In the genomic region with DNA sequence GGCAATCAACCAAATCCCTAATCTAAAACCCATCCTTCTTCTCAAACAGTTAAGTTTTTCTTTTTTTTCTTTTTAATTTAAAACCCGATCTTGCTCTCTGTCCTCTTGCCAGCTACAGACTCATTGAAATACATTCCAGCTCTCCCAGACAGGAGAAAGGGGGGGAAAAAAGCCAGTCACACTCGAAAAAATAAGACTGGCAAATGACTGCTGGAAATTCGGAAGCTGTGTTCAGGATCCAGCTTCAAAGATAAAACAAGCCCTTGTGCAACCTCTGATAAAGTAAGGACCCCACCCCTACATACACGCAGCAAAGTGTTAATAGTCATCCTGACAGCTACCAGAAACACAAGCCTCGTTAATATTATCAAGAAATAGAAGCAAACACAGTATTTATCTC, we compare ENCODE assay signal across 20 cellular contexts. TPM values are rescaled to one million over a fixed set of nuclear protein-coding genes. Genes with fewer than 3 reads are reported as not detected.
DNase-seq lines count a peak whose midpoint lies in the region; ATAC-seq and TF ChIP-seq lines count a peak whose summit lies in the region.
"Had no signal": no experiment of that assay in that cellular context is flagged by ENCODE, and none has a peak within 500 bp of the region (broad histone marks: within the 10 kb centered on the region; RNA-seq: fewer than 3 reads in every experiment).

No MANE protein-coding gene starts in this region.

- H3K27me3 Mint-ChIP-seq in brain = peaks cover 3% of the 10 kb centered on the region
- H3K27me3 Mint-ChIP-seq: activated naive CD8-positive, alpha-beta T cell; central memory CD8-positive, alpha-beta T cell had no signal

- H2AFZ ChIP-seq in neuron (ENCODE audit: low read depth, low read length) = peak overlapping the region; percentile 73

- peaks cover 59% of the 10 kb centered on the region for H3K4me1 Mint-ChIP-seq in brain
- H3K4me1 Mint-ChIP-seq: central memory CD8-positive, alpha-beta T cell had no signal

- intact Hi-C loops in right cardiac atrium (cut with DNase I) (no loop called here), transverse colon (cut with DNase I; ENCODE audit: low total_unique reads) (no loop called here)

- DNase-seq in right cardiac atrium (no peak), transverse colon (no peak), NCI-H1105 (lab: John Stamatoyannopoulos, UW) (no peak)
- DNase-seq: activated T-cell treated with anti-CD3 and anti-CD28 coated beads, Interleukin-2, amount 50 U/mL, for 1 hour; COR-L47; GDM1; NCI-H1417 treated with DMSO at 0.1 percent for 48 hours; NCI-H2227 treated with DMSO at 0.1 percent for 48 hours; SHP77 treated with DMSO at 0.1 percent for 48 hours had no signal

- peak overlapping the region; percentile 83 to 93 (median 89) for H3K4me3 Mint-ChIP-seq in brain
- H3K4me3 Mint-ChIP-seq: activated naive CD8-positive, alpha-beta T cell; central memory CD8-positive, alpha-beta T cell had no signal

- no peak for TF ChIP-seq POLR2A in transverse colon (IDR thresholded peaks at IDR 0.05)

- peak in 1 of 2 donors; percentile 40 for ATAC-seq in right cardiac atrium
- no peak for ATAC-seq in HG03097 (IDR thresholded peaks at IDR 0.05; ENCODE audit: low FRiP score, unreplicated experiment)
- ATAC-seq in GM19395 (IDR thresholded peaks at IDR 0.05; ENCODE audit: unreplicated experiment) = no peak

- peaks cover 10% of the 10 kb centered on the region for H3K36me3 Mint-ChIP-seq in brain
- H3K36me3 Mint-ChIP-seq: activated naive CD8-positive, alpha-beta T cell had no signal

- H3K27ac ChIP-seq in HUES6 (ENCODE audit: low read depth, low read length) = peak overlapping the region; percentile 91
- H3K27ac ChIP-seq in right cardiac atrium (ENCODE audit: low read length) = no peak overlapping the region
- H3K27ac ChIP-seq in transverse colon = no peak overlapping the region
- H3K27ac ChIP-seq: HL-60, KMS-11 had no signal

- peak overlapping the region; percentile 68 to 98 (median 96) for H3K27ac Mint-ChIP-seq in brain
- H3K27ac Mint-ChIP-seq: activated naive CD8-positive, alpha-beta T cell had no signal

- H3K9me3 Mint-ChIP-seq in brain = peaks cover 0 to 7% (median 3%) of the 10 kb centered on the region in 5 experiments

- H3K9me3 ChIP-seq in HUES6 (ENCODE audit: control insufficient read depth, insufficient read depth, low read depth, low read length) (no peaks in the 10 kb centered on the region), right cardiac atrium (ENCODE audit: control insufficient read depth, low read length) (no peaks in the 10 kb centered on the region), neuron (ENCODE audit: low read length) (no peaks in the 10 kb centered on the region), transverse colon (no peaks in the 10 kb centered on the region)

- H3K4me3 ChIP-seq in HUES6 (ENCODE audit: low read depth, low read length) (peak overlapping the region; percentile 49), right cardiac atrium (ENCODE audit: low read length) (peak overlapping the region; percentile 35), neuron (ENCODE audit: low read length) (peak overlapping the region; percentile 49), transverse colon (no peak overlapping the region)

- H3K9ac ChIP-seq in HUES6 (ENCODE audit: low read length) = peak overlapping the region; percentile 66
- H3K9ac ChIP-seq: KMS-11 had no signal

- WGBS in right cardiac atrium = under 1% methylated on average over 5 of the region's 5 CpGs
- WGBS in transverse colon (ENCODE audit: low coverage in 1 of 2), 2 donors = 10 to 13% methylated on average over 3 to 5 of the region's 5 CpGs

- in situ Hi-C loops in transverse colon (cut with MboI; ENCODE audit: low pct_ligation_motif_present in 1 of 4, low pct_unique_long_range_greater_than_20kb in 1 of 4, low sequenced_read_pairs in 3 of 4) = no loop called here

- TF ChIP-seq CTCF in brain (conservative IDR thresholded peaks at IDR 0.05) (no peak), transverse colon (IDR thresholded peaks at IDR 0.05) (no peak)

- H3K36me3 ChIP-seq in HUES6 (ENCODE audit: control insufficient read depth, insufficient read depth, low read length) (peaks cover 3% of the 10 kb centered on the region; the same call in 1 of the 2 replicates), neuron (ENCODE audit: insufficient read depth, low read length) (no peaks in the 10 kb centered on the region), transverse colon (no peaks in the 10 kb centered on the region)

- no peak for TF ChIP-seq EP300 in transverse colon (IDR thresholded peaks at IDR 0.05; ENCODE audit: low read depth)

- H3K4me1 ChIP-seq in HUES6 (ENCODE audit: control insufficient read depth, insufficient read depth, low read length) = peaks cover 74% of the 10 kb centered on the region
- H3K4me1 ChIP-seq in right cardiac atrium (ENCODE audit: control insufficient read depth, insufficient read depth, low read length) = no peaks in the 10 kb centered on the region
- peaks cover 7% of the 10 kb centered on the region for H3K4me1 ChIP-seq in neuron (ENCODE audit: insufficient read depth, low read length)
- no peaks in the 10 kb centered on the region for H3K4me1 ChIP-seq in transverse colon

- no peaks in the 10 kb centered on the region for H3K27me3 ChIP-seq in HUES6 (ENCODE audit: control insufficient read depth, insufficient read depth, low read length)
- H3K27me3 ChIP-seq in right cardiac atrium (ENCODE audit: control insufficient read depth, insufficient read depth) = no peaks in the 10 kb centered on the region
- H3K27me3 ChIP-seq in neuron (ENCODE audit: insufficient read depth, low read length) = no peaks in the 10 kb centered on the region
- H3K27me3 ChIP-seq in transverse colon = peaks cover 19% of the 10 kb centered on the region

RNA-seq across cellular contexts. Expression of gene LRRTM4, which starts 1.2 kb away (rescaled TPM):
- polyA plus RNA-seq in brain (ENCODE audit: insufficient read depth, low read depth, low replicate concordance) = 1.1 TPM
- 1 to 10 TPM in 1 of 4 donors, under 1 TPM in 3; 0.50 to 1.0 (median 0.61) TPM for total RNA-seq in right cardiac atrium
- 0.09 TPM for polyA plus RNA-seq in right cardiac atrium
- under 1 TPM in 2 of 4 donors, not detected in 2; 0.27 to 0.32 TPM for total RNA-seq in transverse colon
- total RNA-seq: glomerular endothelial cell, pulmonary artery endothelial cell had no signal

Comparison
In these comparisons a context has a peak if more than half of its experiments do, and no peak if none do; other contexts are left out.
1. H3K4me3 ChIP-seq: peak in HUES6 (single experiment), right cardiac atrium (single experiment) and neuron (single experiment); none in transverse colon (0 of 4).